Comparison of ENCODE assay signal across 1 cellular context in genomic region chr2:222398446-222398885, GRCh38.
TF ChIP-seq lines count a peak whose summit lies in the region.

No MANE protein-coding gene starts in this region.

TF ChIP-seq in SK-N-SH treated with all-trans-retinoic acid at 6 μM for 48 hours, 23 proteins besides CTCF, POLR2A, EP300 and RAD21 (continued from another document):
- TF ChIP-seq PATZ1 (CRISPR knock-in tag; IDR thresholded peaks at IDR 0.05; ENCODE audit: borderline replicate concordance) (no peak), ZC3H10 (CRISPR knock-in tag; IDR thresholded peaks at IDR 0.05) (no peak), ARNTL (CRISPR knock-in tag; IDR thresholded peaks at IDR 0.05; ENCODE audit: borderline replicate concordance, low read depth) (no peak), OSR1 (CRISPR knock-in tag; IDR thresholded peaks at IDR 0.05) (no peak), ISL1 (CRISPR knock-in tag; IDR thresholded peaks at IDR 0.05) (no peak), TCF4 (CRISPR knock-in tag; IDR thresholded peaks at IDR 0.05; ENCODE audit: borderline replicate concordance) (no peak), CSRNP3 (CRISPR knock-in tag; IDR thresholded peaks at IDR 0.05) (no peak), ZNF565 (CRISPR knock-in tag; conservative IDR thresholded peaks at IDR 0.05; ENCODE audit: low read depth) (no peak)
